Comparison of ENCODE assay signal across 33 cellular contexts in the genomic region with DNA sequence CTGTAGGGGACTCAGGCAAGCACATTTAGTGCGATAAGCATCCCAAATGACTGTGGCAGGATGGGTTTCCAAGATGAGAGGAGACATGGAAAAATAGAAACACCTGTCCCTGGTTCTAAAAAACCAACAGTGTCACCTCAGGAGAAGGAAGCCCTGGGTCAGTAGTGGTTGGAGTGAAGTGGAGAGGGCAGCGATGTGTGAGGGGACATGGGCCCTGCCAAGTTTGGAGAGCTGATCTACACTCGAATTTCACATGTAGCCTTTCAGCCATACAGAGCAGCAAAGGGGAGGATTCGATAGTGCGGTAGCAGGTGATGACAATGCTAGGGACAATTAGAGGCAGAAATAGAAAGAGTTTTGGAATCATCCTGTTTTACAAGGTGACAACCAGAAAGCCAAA. TPM values are rescaled to one million over a fixed set of nuclear protein-coding genes. Genes with fewer than 3 reads are reported as not detected.
"Had no signal": no experiment of that assay in that cellular context is flagged by ENCODE, and none has a peak within 500 bp of the region (broad histone marks: within the 10 kb centered on the region; RNA-seq: fewer than 3 reads in every experiment).

No MANE protein-coding gene starts in this region.

- ATAC-seq: activated CD4-positive, CD25-positive, alpha-beta regulatory T cell treated with anti-CD3 and anti-CD28 coated beads, Interleukin-2, amount 50 U/mL, for 24 hours; activated CD8-positive, alpha-beta T cell treated with anti-CD3 and anti-CD28 coated beads for 36 hours; activated T-cell treated with anti-CD3 and anti-CD28 coated beads, Interleukin-2, amount 50 U/mL, for 4 hours; activated T-helper 17 cell treated with anti-CD3 and anti-CD28 coated beads, Interleukin-2, amount 50 U/mL, for 72 hours; gastroesophageal sphincter had no signal

- H3K4me3 ChIP-seq: colonic mucosa, esophagus squamous epithelium, gastroesophageal sphincter had no signal

- H3K4me1 ChIP-seq: colonic mucosa, esophagus squamous epithelium, gastroesophageal sphincter had no signal

- H3K27ac ChIP-seq: brain microvascular endothelial cell, colonic mucosa, epithelial cell of prostate, esophagus squamous epithelium, gastroesophageal sphincter, WERI-Rb-1 had no signal

- H3K36me3 ChIP-seq: brain microvascular endothelial cell, colonic mucosa, esophagus squamous epithelium, gastroesophageal sphincter, WERI-Rb-1 had no signal

- DNase-seq: activated B cell treated with CpG ODN at 0.5 μM for 24 hours; activated CD4-positive, alpha-beta T cell treated with anti-CD3 and anti-CD28 coated beads for 48 hours; activated CD4-positive, alpha-beta T cell treated with anti-CD3 and anti-CD28 coated beads, Interleukin-2, amount 50 U/mL, for 1 hour; activated CD4-positive, alpha-beta T cell treated with anti-CD3 and anti-CD28 coated beads, Interleukin-2, amount 50 U/mL, for 48 hours; activated CD8-positive, alpha-beta memory T cell treated with anti-CD3 and anti-CD28 coated beads for 24 hours; activated CD8-positive, alpha-beta T cell treated with anti-CD3 and anti-CD28 coated beads for 36 hours; activated effector memory CD4-positive, alpha-beta T cell treated with Interleukin-2 at 50 U/mL for 16 hours; activated gamma-delta T cell treated with Interleukin-2 at 50 U/mL for 16 hours; activated naive CD4-positive, alpha-beta T cell treated with anti-CD3 and anti-CD28 coated beads, Interleukin-2, amount 50 U/mL, for 16 hours; activated naive CD4-positive, alpha-beta T cell treated with Interleukin-2 at 50 U/mL for 16 hours; activated T-cell treated with anti-CD3 and anti-CD28 coated beads, Interleukin-2, amount 50 U/mL, for 4 hours; amniotic stem cell; anterior cingulate cortex; brain microvascular endothelial cell; caudate nucleus; colonic mucosa; effector CD8-positive, alpha-beta T cell; esophagus squamous epithelium; foreskin melanocyte; hippocampal formation; T1000; WERI-Rb-1 had no signal

- H3K9me3 ChIP-seq: colonic mucosa, esophagus squamous epithelium, gastroesophageal sphincter had no signal

RNA-seq across cellular contexts. Expression of a gene that starts 32.6 kb away (rescaled TPM):
- total RNA-seq: activated B cell treated with CpG ODN at 0.5 μM for 24 hours; activated CD8-positive, alpha-beta T cell treated with anti-CD3 and anti-CD28 coated beads for 36 hours; activated T-helper 17 cell treated with anti-CD3 and anti-CD28 coated beads, Interleukin-2, amount 50 U/mL, for 72 hours; bronchial epithelial cell; dermis microvascular lymphatic vessel endothelial cell; endothelial cell of umbilical vein; fibroblast of lung; fibroblast of villous mesenchyme; gastroesophageal sphincter; glomerular endothelial cell had no signal
- polyA plus RNA-seq: endothelial cell of umbilical vein, esophagus, fibroblast of lung had no signal
